Comparison of ENCODE assay signal across 19 cellular contexts in genomic region chr1:203207751-203208150, GRCh38. TPM values are rescaled to one million over a fixed set of nuclear protein-coding genes. Genes with fewer than 3 reads are reported as not detected.
DNase-seq lines count a peak whose midpoint lies in the region; ATAC-seq and TF ChIP-seq lines count a peak whose summit lies in the region.
"Had no signal": no experiment of that assay in that cellular context is flagged by ENCODE, and none has a peak within 500 bp of the region (broad histone marks: within the 10 kb centered on the region; RNA-seq: fewer than 3 reads in every experiment).

No MANE protein-coding gene starts in this region.

- no peaks in the 10 kb centered on the region for H3K79me1 ChIP-seq in H9 (ENCODE audit: insufficient read depth, low read depth, low read length, poor library complexity, severe bottlenecking)

- no peaks in the 10 kb centered on the region for H3K27me3 ChIP-seq in BLaER1 treated with 17β-estradiol and CSF1 and Interleukin-3, amounts not matched to agents 10 nM and 100 nM
- peaks cover 2% of the 10 kb centered on the region; the same call in 1 of the 2 replicates for H3K27me3 ChIP-seq in H9 (ENCODE audit: insufficient read depth, low read length)
- no peaks in the 10 kb centered on the region for H3K27me3 ChIP-seq in transverse colon

- H3K4me2 ChIP-seq in BLaER1 treated with 17β-estradiol and CSF1 and Interleukin-3, amounts not matched to agents 10 nM and 100 nM: peak overlapping the region in 9 of 11 experiments; percentile 6 to 41 (median 27); a peak in 16 of 22 replicates
- no peak overlapping the region for H3K4me2 ChIP-seq in H9 (ENCODE audit: insufficient read depth, insufficient read length, low read length)

- TF ChIP-seq CTCF in glutamatergic neuron (IDR thresholded peaks at IDR 0.05; ENCODE audit: partially characterized antibody, unreplicated experiment) (no peak), H9 (conservative IDR thresholded peaks at IDR 0.05) (no peak), transverse colon (IDR thresholded peaks at IDR 0.05) (no peak)

- no peaks in the 10 kb centered on the region for H3K9me3 ChIP-seq in BLaER1 treated with 17β-estradiol and CSF1 and Interleukin-3, amounts not matched to agents 10 nM and 100 nM (replicated peaks in 1 of 11)
- H3K9me3 ChIP-seq in H9 (ENCODE audit: control insufficient read depth, low read depth, low read length) (no peaks in the 10 kb centered on the region), transverse colon (no peaks in the 10 kb centered on the region)

- no peak overlapping the region for H3T11ph ChIP-seq in H9 (ENCODE audit: low read length)

- H2AK5ac ChIP-seq in H9 (ENCODE audit: insufficient read length, low read length): no peak overlapping the region

- no peak overlapping the region for H3K56ac ChIP-seq in H9 (ENCODE audit: insufficient read length, low read depth, low read length)

- no peak overlapping the region for H3K4me3 Mint-ChIP-seq in glutamatergic neuron (ENCODE audit: unreplicated experiment)
- no peak overlapping the region for H3K4me3 Mint-ChIP-seq in H9
- H3K4me3 Mint-ChIP-seq: B cell; CD8-positive, alpha-beta T cell had no signal

- no peak overlapping the region for H3K4ac ChIP-seq in H9 (ENCODE audit: low read depth, low read length)

- H3K27ac ChIP-seq in BLaER1 treated with 17β-estradiol and CSF1 and Interleukin-3, amounts not matched to agents 10 nM and 100 nM: no peak overlapping the region
- H3K27ac ChIP-seq in H9 (ENCODE audit: insufficient read length, low read depth, low read length) (no peak overlapping the region), transverse colon (no peak overlapping the region)

- H3K27me3 Mint-ChIP-seq in glutamatergic neuron (ENCODE audit: unreplicated experiment) (peaks cover 6% of the 10 kb centered on the region), H9 (ENCODE audit: low read depth) (peaks cover 7% of the 10 kb centered on the region)

- H3K27ac Mint-ChIP-seq in glutamatergic neuron (ENCODE audit: unreplicated experiment): peak overlapping the region; percentile 44
- H3K27ac Mint-ChIP-seq in H9: no peak overlapping the region
- H3K27ac Mint-ChIP-seq: B cell; CD8-positive, alpha-beta T cell had no signal

- no peak overlapping the region for H2BK120ac ChIP-seq in H9 (ENCODE audit: low read depth, low read length, poor library complexity, severe bottlenecking)

- no peak for TF ChIP-seq POLR2A in transverse colon (IDR thresholded peaks at IDR 0.05)

- no peak overlapping the region for H4K8ac ChIP-seq in H9 (replicated peaks; ENCODE audit: insufficient read length, low read depth, low read length)

- in situ Hi-C loops in G401 (cut with HindIII; ENCODE audit: low sequenced_read_pairs): no loop called here
- in situ Hi-C loops in transverse colon (cut with MboI; ENCODE audit: low pct_ligation_motif_present in 1 of 4, low pct_unique_long_range_greater_than_20kb in 1 of 4, low sequenced_read_pairs in 3 of 4): no loop called here

- no peak overlapping the region for H3K9ac ChIP-seq in BLaER1 treated with 17β-estradiol and CSF1 and Interleukin-3, amounts not matched to agents 10 nM and 100 nM
- H3K9ac ChIP-seq in H9 (ENCODE audit: extremely low read depth, insufficient read length, low read length): no peak overlapping the region

- DNase-seq in G401 (ENCODE audit: low spot score) (peak; percentile 58), NCI-H524 (lab: John Stamatoyannopoulos, UW) (peak; percentile 92 to 98), glutamatergic neuron (no peak), H9 (no peak), transverse colon (no peak), SHP77 treated with DMSO at 0.1 percent for 48 hours (lab: John Stamatoyannopoulos, UW) (no peak)
- DNase-seq: CD8-positive, alpha-beta T cell; EL; H7; MV-4-11; NCI-H1436 treated with DMSO at 0.1 percent for 48 hours; NCI-H526 had no signal

- H3K23ac ChIP-seq in H9 (ENCODE audit: insufficient read length, low read depth, low read length): no peak overlapping the region

- WGBS in H9 (ENCODE audit: extremely low coverage, insufficient read length, low lambda C conversion rate): no CpG with 5 or more reads among the region's 2 CpGs
- 60 to 63% methylated on average over 1 to 2 of the region's 2 CpGs for WGBS in transverse colon (ENCODE audit: low coverage in 1 of 2), 2 donors

- intact Hi-C loops in transverse colon (cut with DNase I; ENCODE audit: low total_unique reads): no loop called here

- H3K18ac ChIP-seq in H9 (ENCODE audit: insufficient read length, low read depth, low read length): no peak overlapping the region

- TF ChIP-seq EP300 in transverse colon (IDR thresholded peaks at IDR 0.05; ENCODE audit: low read depth): no peak

- H2BK5ac ChIP-seq in H9 (ENCODE audit: insufficient read length, low read length): no peak overlapping the region

- H3K36me3 Mint-ChIP-seq in glutamatergic neuron (ENCODE audit: unreplicated experiment) (no peaks in the 10 kb centered on the region), H9 (ENCODE audit: insufficient read depth in 1 of 3, low read depth in 3 of 3) (no peaks in the 10 kb centered on the region)
- H3K36me3 Mint-ChIP-seq: CD8-positive, alpha-beta T cell had no signal

- no peak overlapping the region for H2BK20ac ChIP-seq in H9 (ENCODE audit: low read depth, low read length, poor library complexity, severe bottlenecking)

- no peak overlapping the region for H3K14ac ChIP-seq in H9 (ENCODE audit: insufficient read depth, low read length)

- H3K36me3 ChIP-seq in BLaER1 treated with 17β-estradiol and CSF1 and Interleukin-3, amounts not matched to agents 10 nM and 100 nM: no peaks in the 10 kb centered on the region
- no peaks in the 10 kb centered on the region for H3K36me3 ChIP-seq in transverse colon

- H3K4me1 ChIP-seq in BLaER1 treated with 17β-estradiol and CSF1 and Interleukin-3, amounts not matched to agents 10 nM and 100 nM: peaks cover 4 to 31% (median 13%) of the 10 kb centered on the region in 10 experiments; a peak in 19 of 20 replicates
- H3K4me1 ChIP-seq in H9 (ENCODE audit: insufficient read depth, low read length): no peaks in the 10 kb centered on the region
- peaks cover 0 to 2% (median 0%) of the 10 kb centered on the region in 4 donors for H3K4me1 ChIP-seq in transverse colon

- no peak overlapping the region for H4K91ac ChIP-seq in H9 (ENCODE audit: insufficient read length, low read depth, low read length)

- no peak overlapping the region for H2BK12ac ChIP-seq in H9 (ENCODE audit: insufficient read length, low read depth, low read length)

- no peaks in the 10 kb centered on the region for H3K23me2 ChIP-seq in H9 (ENCODE audit: insufficient read length, low read depth, low read length, poor library complexity, severe bottlenecking)

- H3K4me1 Mint-ChIP-seq in glutamatergic neuron (ENCODE audit: low read depth, unreplicated experiment) (peaks cover 16% of the 10 kb centered on the region), H9 (peaks cover 5% of the 10 kb centered on the region in 2 experiments)
- H3K4me1 Mint-ChIP-seq: B cell had no signal

- H3K9me3 Mint-ChIP-seq in glutamatergic neuron (ENCODE audit: unreplicated experiment): peaks cover 12% of the 10 kb centered on the region
- H3K9me3 Mint-ChIP-seq in H9: no peaks in the 10 kb centered on the region
- H3K9me3 Mint-ChIP-seq: CD8-positive, alpha-beta T cell had no signal

- no peaks in the 10 kb centered on the region for H4K20me1 ChIP-seq in BLaER1 treated with 17β-estradiol and CSF1 and Interleukin-3, amounts not matched to agents 10 nM and 100 nM
- H4K20me1 ChIP-seq in H9 (ENCODE audit: control insufficient read depth, insufficient read depth, insufficient read length): no peaks in the 10 kb centered on the region

- H4K5ac ChIP-seq in H9 (ENCODE audit: insufficient read length, low read depth, low read length): no peak overlapping the region

- no peak overlapping the region for H3K4me3 ChIP-seq in BLaER1 treated with 17β-estradiol and CSF1 and Interleukin-3, amounts not matched to agents 10 nM and 100 nM
- H3K4me3 ChIP-seq in transverse colon: no peak overlapping the region

- H3K79me2 ChIP-seq in H9 (ENCODE audit: insufficient read depth, low read length): no peaks in the 10 kb centered on the region

- H2AFZ ChIP-seq in H9 (ENCODE audit: low read length): no peak overlapping the region

- H2BK15ac ChIP-seq in H9 (ENCODE audit: low read depth, low read length): no peak overlapping the region

- no peak for ATAC-seq in esophagus mucosa
- ATAC-seq: CD8-positive, alpha-beta T cell; Panc1; Right ventricle myocardium inferior; SK-N-SH treated with all-trans-retinoic acid at 6 μM for 48 hours had no signal

RNA-seq across cellular contexts. Expression of gene CHI3L1, which starts 21.2 kb away (rescaled TPM):
- total RNA-seq in G401 (2014; rRNA removed; shearing (Covaris generic)): 1.3 TPM in 1 of 2 replicates, not detected in the other
- total RNA-seq in glutamatergic neuron (ENCODE audit: unreplicated experiment) (not detected), H9 (2021) (not detected in 2 replicates), transverse colon (10 to 100 TPM in 1 of 4 donors, 1 to 10 TPM in 1, not detected in 2; 2.9 to 23.2 TPM), esophagus mucosa (20.5 TPM)
- total RNA-seq: CD8-positive, alpha-beta T cell; T-helper 1 cell treated with Interleukin-12 subunit alpha and Interleukin-12 subunit beta and Interleukin-4 antibody, amounts not matched to agents 30 ng/mL and 1 ng/mL, for 36 hours had no signal

RNA-seq across cellular contexts. Expression of gene CHIT1, which starts 21.7 kb away (rescaled TPM):
- not detected in 2 replicates for total RNA-seq in G401 (2014; rRNA removed; shearing (Covaris generic))
- 0.10 TPM for total RNA-seq in glutamatergic neuron (ENCODE audit: unreplicated experiment)
- total RNA-seq in H9 (2021): not detected in 2 replicates
- total RNA-seq in transverse colon: under 1 TPM in 1 of 4 donors, not detected in 3; 0.79 TPM
- total RNA-seq in esophagus mucosa: 0.20 TPM
- total RNA-seq: H7 had no signal

RNA-seq across cellular contexts. Expression of gene MYBPH, which starts 32.1 kb away (rescaled TPM):
- total RNA-seq in G401 (2014; rRNA removed; shearing (Covaris generic)): 0.47 TPM in 1 of 2 replicates, not detected in the other
- total RNA-seq in glutamatergic neuron (ENCODE audit: unreplicated experiment): not detected
- total RNA-seq in H9 (2021): not detected in 2 replicates
- total RNA-seq in transverse colon: not detected
- total RNA-seq in esophagus mucosa: not detected
- total RNA-seq: B cell; CD8-positive, alpha-beta T cell; H7; Right ventricle myocardium inferior; T-helper 1 cell treated with Interleukin-12 subunit alpha and Interleukin-12 subunit beta and Interleukin-4 antibody, amounts not matched to agents 30 ng/mL and 1 ng/mL, for 36 hours had no signal

Comparison
In these comparisons a context has a peak if more than half of its experiments do, and no peak if none do; other contexts are left out.
1. DNase-seq: peak in G401 (single experiment) and NCI-H524 (2 of 2); none in glutamatergic neuron (single experiment), H9 (single experiment), transverse colon (single experiment) and SHP77 treated with DMSO at 0.1 percent for 48 hours (single experiment).